Comparison of ENCODE assay signal across 22 cellular contexts in the genomic region with DNA sequence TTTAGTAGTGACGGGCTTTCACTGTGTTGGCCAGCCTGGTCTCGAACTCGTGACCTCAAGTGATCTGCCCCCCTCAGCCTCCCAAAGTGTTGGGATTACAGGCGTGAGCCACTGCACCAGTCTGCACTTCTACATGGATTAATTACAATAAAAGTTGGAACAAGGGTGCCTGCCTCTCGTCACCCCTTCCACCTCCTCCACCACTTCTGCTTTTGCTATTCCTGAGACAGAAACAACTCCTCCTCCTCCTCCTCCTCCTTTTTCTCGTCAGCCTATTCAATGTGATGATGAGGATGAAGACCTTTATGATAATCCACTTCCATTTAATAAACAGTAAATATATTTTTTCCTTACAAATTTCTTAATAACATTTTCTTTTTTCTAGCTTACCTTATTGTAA.
"Had no signal": no experiment of that assay in that cellular context is flagged by ENCODE, and none has a peak within 500 bp of the region (broad histone marks: within the 10 kb centered on the region; RNA-seq: fewer than 3 reads in every experiment).

No MANE protein-coding gene starts in this region.

- FAIRE-seq: frontal cortex had no signal

- H3K9me3 ChIP-seq: esophagus muscularis mucosa, left lung, transverse colon, uterus had no signal

- H3K9ac ChIP-seq: neural progenitor cell had no signal

- H3K27ac ChIP-seq: coronary artery, esophagus muscularis mucosa, hepatocyte, left lung, neural progenitor cell, transverse colon, uterus had no signal

- H2AFZ ChIP-seq: hepatocyte, neural progenitor cell had no signal

- H3K4me1 ChIP-seq: esophagus muscularis mucosa, left lung, transverse colon, uterus had no signal

- H3K4me3 ChIP-seq: coronary artery, esophagus muscularis mucosa, hepatocyte, left lung, neural progenitor cell, transverse colon, uterus had no signal

- H3K4me2 ChIP-seq: hepatocyte, neural progenitor cell had no signal

- H3K79me2 ChIP-seq: hepatocyte had no signal

- H3K36me3 ChIP-seq: uterus had no signal

- H3K27me3 ChIP-seq: esophagus muscularis mucosa, hepatocyte, left lung, neural progenitor cell, transverse colon, uterus had no signal

- ATAC-seq: activated CD8-positive, alpha-beta T cell treated with anti-CD3 and anti-CD28 coated beads, Interleukin-2, amount 10 ng/mL, durations not matched to agents 7 days and 5 days; activated naive CD8-positive, alpha-beta T cell treated with anti-CD3 and anti-CD28 coated beads, Interleukin-2, amount 50 U/mL, for 24 hours; left lung; naive thymus-derived CD8-positive, alpha-beta T cell; stimulated activated naive B cell treated with anti-CD40 and anti-IgM and Interleukin-4, amounts not matched to agents 10 μg/mL and 1 μg/mL and 100 μg/mL, for 72 hours had no signal

- DNase-seq: activated CD4-positive, alpha-beta T cell treated with anti-CD3 and anti-CD28 coated beads for 1 hour; activated CD4-positive, alpha-beta T cell treated with anti-CD3 and anti-CD28 coated beads, Interleukin-2, amount 50 U/mL, for 1 hour; activated CD8-positive, alpha-beta T cell treated with anti-CD3 and anti-CD28 coated beads, Interleukin-2, amount 10 ng/mL, durations not matched to agents 7 days and 5 days; activated gamma-delta T cell; activated naive CD4-positive, alpha-beta T cell treated with anti-CD3 and anti-CD28 coated beads, Interleukin-2, amount 50 U/mL, for 16 hours; activated naive CD8-positive, alpha-beta T cell treated with anti-CD3 and anti-CD28 coated beads, Interleukin-2, amount 50 U/mL, for 24 hours; cerebellar nuclear complex; glutamatergic neuron; kidney glomerular epithelial cell; left lung; naive thymus-derived CD8-positive, alpha-beta T cell; retina; stimulated activated CD4-positive, alpha-beta T cell treated with anti-CD3 and anti-CD28 coated beads, Interleukin-2, amount 100 ng/mL, for 48 hours; stimulated activated CD8-positive, alpha-beta memory T cell treated with anti-CD3 and anti-CD28 coated beads, Interleukin-4, amount 100 ng/mL, for 48 hours; stimulated activated naive B cell treated with anti-CD40 and anti-IgM and Interleukin-4, amounts not matched to agents 10 μg/mL and 1 μg/mL and 100 μg/mL, for 72 hours; transverse colon; uterus had no signal
